1 cellular context compared by ENCODE assay signal in genomic region chr5:111550282-111551020, GRCh38.
TF ChIP-seq lines count a peak whose summit lies in the region.

No MANE protein-coding gene starts in this region.

TF ChIP-seq in HEK293, 187 proteins besides CTCF, POLR2A, EP300 and RAD21 (continued from another document):
- TF ChIP-seq PRDM10 (tag by site-specific recombination; IDR thresholded peaks at IDR 0.05) (0 out of 2 replicates have a peak, but pooled peaks have one; percentile 24), ZNF335 (tag by site-specific recombination; conservative IDR thresholded peaks at IDR 0.05) (peak; percentile 46; the same call in 1 of the 2 replicates), ZNF366 (tag by site-specific recombination; conservative IDR thresholded peaks at IDR 0.05) (no peak), ZNF654 (tag by site-specific recombination; IDR thresholded peaks at IDR 0.05; ENCODE audit: low read depth) (peak; percentile 76), ZNF174 (tag by site-specific recombination; IDR thresholded peaks at IDR 0.05) (no peak), SP3 (tag by site-specific recombination; IDR thresholded peaks at IDR 0.05) (no peak), ZNF394 (tag by site-specific recombination; IDR thresholded peaks at IDR 0.05; ENCODE audit: borderline replicate concordance) (no peak), ZBTB17 (tag by site-specific recombination; IDR thresholded peaks at IDR 0.05) (0 out of 2 replicates have a peak, but pooled peaks have one; percentile 19), ZNF202 (tag by site-specific recombination; IDR thresholded peaks at IDR 0.05; ENCODE audit: borderline replicate concordance) (no peak), ZNF280C (tag by site-specific recombination; IDR thresholded peaks at IDR 0.05) (no peak), ZNF266 (tag by site-specific recombination; IDR thresholded peaks at IDR 0.05; ENCODE audit: low read depth) (no peak), ZBTB1 (tag by site-specific recombination; IDR thresholded peaks at IDR 0.05) (no peak), ZNF623 (tag by site-specific recombination; IDR thresholded peaks at IDR 0.05) (no peak), ZNF449 (tag by site-specific recombination; IDR thresholded peaks at IDR 0.05) (no peak), ZNF10 (tag by site-specific recombination; IDR thresholded peaks at IDR 0.05) (no peak), ZNF140 (tag by site-specific recombination; IDR thresholded peaks at IDR 0.05) (no peak), ZIC2 (tag by site-specific recombination; IDR thresholded peaks at IDR 0.05) (no peak), ZFP37 (tag by site-specific recombination; IDR thresholded peaks at IDR 0.05) (0 out of 2 replicates have a peak, but pooled peaks have one; percentile 43), ZNF596 (tag by site-specific recombination; IDR thresholded peaks at IDR 0.05) (no peak), PRDM1 (tag by site-specific recombination; IDR thresholded peaks at IDR 0.05) (0 out of 2 replicates have a peak, but pooled peaks have one; percentile 17), ZNF354C (tag by site-specific recombination; IDR thresholded peaks at IDR 0.05; ENCODE audit: borderline replicate concordance, low read depth) (no peak)
